ENCODE assay signal across 8 cellular contexts in the genomic region with DNA sequence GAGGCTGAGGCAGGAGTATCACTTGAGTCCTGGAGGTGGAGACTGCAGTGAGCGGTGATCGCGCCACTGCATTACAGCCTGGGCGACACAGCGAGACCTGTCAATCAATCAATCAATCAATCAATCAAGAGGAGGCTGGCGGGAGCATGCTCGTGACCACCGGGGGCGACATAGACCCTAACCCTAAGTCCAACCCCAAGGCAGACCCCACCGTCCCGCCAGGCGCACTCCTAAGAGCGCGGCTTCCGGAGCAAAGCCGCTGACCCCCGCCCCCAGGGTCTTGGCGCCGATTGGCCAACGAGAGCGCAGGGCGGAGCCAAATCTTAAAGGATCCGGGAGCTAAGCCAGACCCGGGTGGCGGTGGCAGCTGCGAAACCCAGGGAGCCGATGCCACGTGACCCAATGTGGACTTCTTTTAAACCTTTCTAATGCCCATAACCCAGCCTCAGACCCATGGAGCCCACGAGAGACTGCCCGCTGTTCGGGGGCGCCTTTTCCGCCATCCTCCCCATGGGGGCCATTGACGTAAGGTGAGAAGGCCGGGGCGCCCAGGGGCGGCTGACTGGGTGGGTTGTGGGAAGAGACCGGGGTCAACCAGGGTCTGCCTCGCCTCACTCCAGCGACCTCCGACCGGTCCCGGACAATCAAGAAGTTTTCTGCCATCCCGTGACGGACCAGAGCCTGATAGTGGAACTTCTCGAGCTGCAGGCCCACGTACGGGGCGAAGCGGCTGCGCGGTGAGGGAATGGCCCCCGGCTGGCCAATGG. TPM values are rescaled to one million over a fixed set of nuclear protein-coding genes. Genes with fewer than 3 reads are reported as not detected.
DNase-seq lines count a peak whose midpoint lies in the region; ATAC-seq, FAIRE-seq and TF ChIP-seq lines count a peak whose summit lies in the region.

RANGRF (plus strand) TSS at position 335 of the 767 bp plus-strand sequence; CDS start at position 454, 119 bp downstream.

- intact Hi-C loops in activated B cell treated with CpG ODN at 0.5 μM for 24 hours (cut with micrococcal nuclease) = loop anchor here (1.0 to 5.0 kb wide), 5 partner anchors 39 to 445 kb away; partner anchors contain the start of genes ALOXE3, CNTROB, PFAS and TRAPPC1
- intact Hi-C loops in spleen (cut with DNase I; ENCODE audit: low total_unique reads) = no loop called here

- H3K36me3 Mint-ChIP-seq in activated B cell treated with CpG ODN at 0.5 μM for 24 hours (ENCODE audit: low read depth) = peaks cover 9% of the 10 kb centered on the region

- DNase-seq in 8988T = peak; percentile 86
- peak; percentile 85 for DNase-seq in GM18507 (ENCODE audit: extremely low spot score, insufficient read length, low read depth)
- DNase-seq in NCI-H2196 (lab: John Stamatoyannopoulos, UW; ENCODE audit: unreplicated experiment) = peak; percentile 78
- peak; percentile 77 for DNase-seq in activated B cell treated with CpG ODN at 0.5 μM for 24 hours
- DNase-seq in cardiac fibroblast (ENCODE audit: low read depth in 2 of 2) = peak; percentile 82 to 87
- peak; percentile 87 for DNase-seq in inferior parietal cortex (ENCODE audit: extremely low spot score)
- peak; percentile 96 for DNase-seq in spleen

- H3K4me1 Mint-ChIP-seq in activated B cell treated with CpG ODN at 0.5 μM for 24 hours = peaks cover 51% of the 10 kb centered on the region

- 0 to 1% (median 0%) methylated on average over 18 to 53 of the region's 53 CpGs for WGBS in spleen, 5 donors

- H3K4me3 Mint-ChIP-seq in activated B cell treated with CpG ODN at 0.5 μM for 24 hours = peak within 1 kb of the TSS; percentile 98

- CTCF ChIA-PET in activated B cell treated with CpG ODN at 0.5 μM for 24 hours (lab: Charles Lee) = interaction anchor here (1.0 to 1.4 kb wide), 2 partner anchors 12 to 39 kb away, joined by 4 to 7 read pairs; partner anchors contain the start of gene PFAS

- H3K27ac Mint-ChIP-seq in activated B cell treated with CpG ODN at 0.5 μM for 24 hours = peak within 1 kb of the TSS; percentile 97

- H3K4me1 ChIP-seq in spleen = peaks cover 14 to 70% (median 36%) of the 10 kb centered on the region in 6 donors

- TF ChIP-seq CTCF in activated B cell treated with CpG ODN at 0.5 μM for 24 hours (IDR thresholded peaks at IDR 0.05) = no peak
- no peak for TF ChIP-seq CTCF in cardiac fibroblast (IDR thresholded peaks at IDR 0.05; ENCODE audit: low read depth, low read length)
- TF ChIP-seq CTCF in spleen (IDR thresholded peaks at IDR 0.05 in 8 of 11, conservative IDR thresholded peaks at IDR 0.05 in 3 of 11) = no peak

- no peaks in the 10 kb centered on the region for H3K9me3 ChIP-seq in spleen

- no peaks in the 10 kb centered on the region for H3K27me3 Mint-ChIP-seq in activated B cell treated with CpG ODN at 0.5 μM for 24 hours

- no peaks in the 10 kb centered on the region for H3K27me3 ChIP-seq in spleen (replicated peaks in 1 of 7)

- peak within 1 kb of the TSS; percentile 93 to 98 (median 94) for H3K27ac ChIP-seq in spleen

- H3K4me3 ChIP-seq in cardiac fibroblast (replicated peaks in 1 of 2; ENCODE audit: low read depth in 2 of 2, low read length in 2 of 2) (peak within 1 kb of the TSS; percentile 87 to 88), spleen (peak within 1 kb of the TSS; percentile 66 to 92 (median 75))

- POLR2A ChIA-PET in activated B cell treated with CpG ODN at 0.5 μM for 24 hours (lab: Charles Lee) = interaction anchor here (0.5 to 2.2 kb wide), 16 partner anchors 12 to 169 kb away, joined by 3 to 45 read pairs (median 6); partner anchors contain the start of genes AURKB, BORCS6, CTC1 and PFAS

- peaks cover 0 to 5% (median 0%) of the 10 kb centered on the region in 6 donors for H3K36me3 ChIP-seq in spleen

- H3K9me3 Mint-ChIP-seq in activated B cell treated with CpG ODN at 0.5 μM for 24 hours = no peaks in the 10 kb centered on the region

- TF ChIP-seq POLR2A in spleen (IDR thresholded peaks at IDR 0.05) = peak in 1 of 3 donors; percentile 38

- peak; percentile 93 for FAIRE-seq in GM18507 (lab: Jason Lieb, UNC)

- ATAC-seq in HG03066 (IDR thresholded peaks at IDR 0.05; ENCODE audit: low read depth, unreplicated experiment) (peak; percentile 73), activated B cell treated with CpG ODN at 0.5 μM for 24 hours (ENCODE audit: low read depth) (peak; percentile 93)

RNA-seq across cellular contexts. Expression of gene RANGRF, which starts in this region (rescaled TPM):
- total RNA-seq in activated B cell treated with CpG ODN at 0.5 μM for 24 hours = 50.1 and 50.9 TPM in 2 replicates
- total RNA-seq in spleen = 10 to 100 TPM; 18.9 to 25.6 (median 21.2) TPM
- 10 to 100 TPM; 52.1 to 55.9 (median 54.1) TPM for polyA plus RNA-seq in spleen

Comparison
In these comparisons a context has a peak if more than half of its experiments do, and no peak if none do; other contexts are left out.
1. Peak in every context shown above with its lines: DNase-seq, ATAC-seq, H3K4me3 ChIP-seq and H3K27ac ChIP-seq.